Comparison of ENCODE assay signal across 13 cellular contexts in genomic region chr1:235403598-235403997, GRCh38.
"Had no signal": no experiment of that assay in that cellular context is flagged by ENCODE, and none has a peak within 500 bp of the region (broad histone marks: within the 10 kb centered on the region; RNA-seq: fewer than 3 reads in every experiment).

No MANE protein-coding gene starts in this region.

- DNase-seq: activated CD4-positive, alpha-beta memory T cell treated with anti-CD3 and anti-CD28 coated beads, Interleukin-2, amount 10 ng/mL, durations not matched to agents 7 days and 5 days; amygdala; dorsolateral prefrontal cortex; lower lobe of right lung; naive B cell; retina; stimulated activated CD4-positive, alpha-beta T cell treated with anti-CD3 and anti-CD28 coated beads, Interleukin-4, amount 100 ng/mL, for 4 hours; stomach; uterus had no signal

- ATAC-seq: activated naive CD4-positive, alpha-beta T cell treated with anti-CD3 and anti-CD28 coated beads, Interleukin-2, amount 50 U/mL, for 72 hours; gastroesophageal sphincter had no signal

- H3K27me3 Mint-ChIP-seq: activated CD4-positive, alpha-beta memory T cell treated with anti-CD3 and anti-CD28 coated beads, Interleukin-2, amount 10 ng/mL, durations not matched to agents 7 days and 5 days; brain; naive B cell had no signal

- H3K4me3 ChIP-seq: dorsolateral prefrontal cortex, gastroesophageal sphincter, lower lobe of right lung, stomach, uterus had no signal

- H3K36me3 Mint-ChIP-seq: activated naive CD4-positive, alpha-beta T cell treated with anti-CD3 and anti-CD28 coated beads, Interleukin-2, amount 50 U/mL, for 72 hours had no signal

- H3K9me3 ChIP-seq: gastroesophageal sphincter, lower lobe of right lung, stomach, uterus had no signal

- H3K4me1 Mint-ChIP-seq: activated CD4-positive, alpha-beta memory T cell treated with anti-CD3 and anti-CD28 coated beads, Interleukin-2, amount 10 ng/mL, durations not matched to agents 7 days and 5 days had no signal

- H3K27ac ChIP-seq: dorsolateral prefrontal cortex, gastroesophageal sphincter, lower lobe of right lung, parathyroid adenoma, stomach, uterus had no signal

- H3K4me1 ChIP-seq: gastroesophageal sphincter, lower lobe of right lung, uterus had no signal

- H3K4me3 Mint-ChIP-seq: activated CD4-positive, alpha-beta memory T cell treated with anti-CD3 and anti-CD28 coated beads, Interleukin-2, amount 10 ng/mL, durations not matched to agents 7 days and 5 days; brain; naive B cell had no signal

- H3K27me3 ChIP-seq: dorsolateral prefrontal cortex, gastroesophageal sphincter, stomach, uterus had no signal

- H3K27ac Mint-ChIP-seq: activated CD4-positive, alpha-beta memory T cell treated with anti-CD3 and anti-CD28 coated beads, Interleukin-2, amount 10 ng/mL, durations not matched to agents 7 days and 5 days; activated naive CD4-positive, alpha-beta T cell treated with anti-CD3 and anti-CD28 coated beads, Interleukin-2, amount 50 U/mL, for 72 hours; brain; naive B cell had no signal

- H3K9me3 Mint-ChIP-seq: activated CD4-positive, alpha-beta memory T cell treated with anti-CD3 and anti-CD28 coated beads, Interleukin-2, amount 10 ng/mL, durations not matched to agents 7 days and 5 days; activated naive CD4-positive, alpha-beta T cell treated with anti-CD3 and anti-CD28 coated beads, Interleukin-2, amount 50 U/mL, for 72 hours; naive B cell had no signal

- H3K36me3 ChIP-seq: uterus had no signal
